Comparison of ENCODE assay signal across 28 cellular contexts in the genomic region with DNA sequence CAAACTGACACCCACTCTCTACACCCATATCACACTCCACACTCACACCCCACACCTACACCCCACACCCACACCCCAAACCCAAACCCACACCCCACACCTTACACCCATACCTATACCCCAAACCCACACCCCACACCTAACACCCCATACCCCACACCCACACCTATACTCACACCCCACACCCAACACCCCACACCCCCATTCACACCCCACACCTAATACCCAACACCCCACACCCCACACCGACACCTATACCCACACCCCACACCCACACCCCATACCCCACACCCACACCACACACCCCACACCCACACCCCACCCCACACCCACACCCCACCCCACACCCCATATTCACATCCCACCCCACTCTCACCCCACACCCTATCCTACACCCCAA.
"Had no signal": no experiment of that assay in that cellular context is flagged by ENCODE, and none has a peak within 500 bp of the region (broad histone marks: within the 10 kb centered on the region; RNA-seq: fewer than 3 reads in every experiment).

No MANE protein-coding gene starts in this region.

- H3K36me3 ChIP-seq: adrenal gland had no signal

- ATAC-seq: activated CD4-positive, alpha-beta T cell treated with anti-CD3 and anti-CD28 coated beads for 36 hours; activated CD8-positive, alpha-beta memory T cell treated with anti-CD3 and anti-CD28 coated beads, Interleukin-2, amount 10 ng/mL, durations not matched to agents 7 days and 5 days; activated naive CD8-positive, alpha-beta T cell treated with anti-CD3 and anti-CD28 coated beads, Interleukin-2, amount 50 U/mL, for 24 hours; body of pancreas; gastroesophageal sphincter had no signal

- H3K27me3 ChIP-seq: adrenal gland, body of pancreas, dorsolateral prefrontal cortex, esophagus squamous epithelium, gastroesophageal sphincter had no signal

- H3K27ac Mint-ChIP-seq: activated CD4-positive, alpha-beta memory T cell treated with anti-CD3 and anti-CD28 coated beads for 36 hours; activated CD4-positive, alpha-beta T cell treated with anti-CD3 and anti-CD28 coated beads for 36 hours; activated CD8-positive, alpha-beta memory T cell treated with anti-CD3 and anti-CD28 coated beads, Interleukin-2, amount 10 ng/mL, durations not matched to agents 7 days and 5 days; activated naive CD4-positive, alpha-beta T cell treated with anti-CD3 and anti-CD28 coated beads for 36 hours; activated naive CD4-positive, alpha-beta T cell treated with anti-CD3 and anti-CD28 coated beads, Interleukin-2, amount 50 U/mL, for 24 hours; activated naive CD8-positive, alpha-beta T cell treated with anti-CD3 and anti-CD28 coated beads for 36 hours; activated naive CD8-positive, alpha-beta T cell treated with anti-CD3 and anti-CD28 coated beads, Interleukin-2, amount 50 U/mL, for 24 hours; dendritic cell treated with granulocyte-macrophage colony-stimulating factor and Interleukin-4, amounts not matched to agents 40 ng/mL and 50 ng/mL, for 4 days had no signal

- H3K9me3 Mint-ChIP-seq: activated CD4-positive, alpha-beta memory T cell treated with anti-CD3 and anti-CD28 coated beads for 36 hours; activated naive CD4-positive, alpha-beta T cell treated with anti-CD3 and anti-CD28 coated beads for 36 hours; activated naive CD4-positive, alpha-beta T cell treated with anti-CD3 and anti-CD28 coated beads, Interleukin-2, amount 50 U/mL, for 24 hours; activated naive CD8-positive, alpha-beta T cell treated with anti-CD3 and anti-CD28 coated beads for 36 hours; activated naive CD8-positive, alpha-beta T cell treated with anti-CD3 and anti-CD28 coated beads, Interleukin-2, amount 50 U/mL, for 24 hours; activated T-helper 1 cell treated with anti-CD3 and anti-CD28 coated beads, Interleukin-12 subunit alpha, Interleukin-12 subunit beta, Interleukin-2, Interleukin-4 antibody, amounts not matched to agents 30 ng/mL and 10 ng/mL and 1 ng/mL, durations not matched to agents 14 hours and 24 hours and 36 hours; activated T-helper 2 cell treated with anti-CD3 and anti-CD28 coated beads, Interferon-gamma antibody, Interleukin-2, Interleukin-4, amounts not matched to agents 10 μg/mL and 5 μg/mL and 100 μg/mL, durations not matched to agents 14 hours and 24 hours and 36 hours; dendritic cell treated with granulocyte-macrophage colony-stimulating factor and Interleukin-4, amounts not matched to agents 40 ng/mL and 50 ng/mL, for 4 days had no signal

- H3K9me3 ChIP-seq: adrenal gland, body of pancreas, esophagus squamous epithelium, gastroesophageal sphincter had no signal

- H3K27me3 Mint-ChIP-seq: activated CD4-positive, alpha-beta memory T cell treated with anti-CD3 and anti-CD28 coated beads for 36 hours; activated CD4-positive, alpha-beta T cell treated with anti-CD3 and anti-CD28 coated beads for 36 hours; activated CD4-positive, alpha-beta T cell treated with anti-CD3 and anti-CD28 coated beads, Interleukin-2, amount 10 ng/mL, durations not matched to agents 24 days and 14 days; activated CD8-positive, alpha-beta memory T cell treated with anti-CD3 and anti-CD28 coated beads, Interleukin-2, amount 10 ng/mL, durations not matched to agents 7 days and 5 days; activated naive CD4-positive, alpha-beta T cell treated with anti-CD3 and anti-CD28 coated beads, Interleukin-2, amount 50 U/mL, for 24 hours; activated naive CD8-positive, alpha-beta T cell treated with anti-CD3 and anti-CD28 coated beads for 36 hours; activated naive CD8-positive, alpha-beta T cell treated with anti-CD3 and anti-CD28 coated beads, Interleukin-2, amount 50 U/mL, for 24 hours; dendritic cell treated with granulocyte-macrophage colony-stimulating factor and Interleukin-4, amounts not matched to agents 40 ng/mL and 50 ng/mL, for 4 days had no signal

- DNase-seq: activated CD4-positive, alpha-beta memory T cell treated with anti-CD3 and anti-CD28 coated beads for 36 hours; activated CD4-positive, alpha-beta T cell treated with anti-CD3 and anti-CD28 coated beads for 36 hours; activated CD4-positive, alpha-beta T cell treated with anti-CD3 and anti-CD28 coated beads, Interleukin-2, amount 10 ng/mL, durations not matched to agents 24 days and 14 days; activated CD4-positive, CD25-positive, alpha-beta regulatory T cell; activated CD4-positive, CD25-positive, alpha-beta regulatory T cell treated with anti-CD3 and anti-CD28 coated beads, Interleukin-2, amount 50 U/mL, for 72 hours; activated CD8-positive, alpha-beta memory T cell treated with anti-CD3 and anti-CD28 coated beads, Interleukin-2, amount 10 ng/mL, durations not matched to agents 7 days and 5 days; activated CD8-positive, alpha-beta memory T cell treated with anti-CD3 and anti-CD28 coated beads, Interleukin-2, amount 50 U/mL, for 4 hours; activated CD8-positive, alpha-beta T cell treated with anti-CD3 and anti-CD28 coated beads, Interleukin-2, amount 10 ng/mL, durations not matched to agents 7 days and 5 days; activated effector memory CD4-positive, alpha-beta T cell treated with anti-CD3 and anti-CD28 coated beads, Interleukin-2, amount 50 U/mL, for 16 hours; activated naive CD4-positive, alpha-beta T cell treated with anti-CD3 and anti-CD28 coated beads for 36 hours; activated naive CD8-positive, alpha-beta T cell treated with anti-CD3 and anti-CD28 coated beads for 36 hours; activated naive CD8-positive, alpha-beta T cell treated with anti-CD3 and anti-CD28 coated beads, Interleukin-2, amount 50 U/mL, for 24 hours; activated T-cell treated with anti-CD3 and anti-CD28 coated beads, Interleukin-2, amount 50 U/mL, for 1 hour; activated T-cell treated with anti-CD3 and anti-CD28 coated beads, Interleukin-2, amount 50 U/mL, for 48 hours; adrenal gland; amygdala; aorta; body of pancreas; central memory CD4-positive, alpha-beta T cell; dorsolateral prefrontal cortex; esophagus squamous epithelium; foreskin melanocyte had no signal

- H3K4me3 ChIP-seq: adrenal gland, body of pancreas, coronary artery, dorsolateral prefrontal cortex, esophagus squamous epithelium, gastroesophageal sphincter had no signal

- H3K27ac ChIP-seq: adrenal gland, body of pancreas, coronary artery, dorsolateral prefrontal cortex, esophagus squamous epithelium, gastroesophageal sphincter had no signal

- H3K4me3 Mint-ChIP-seq: activated CD4-positive, alpha-beta memory T cell treated with anti-CD3 and anti-CD28 coated beads for 36 hours; activated CD4-positive, alpha-beta T cell treated with anti-CD3 and anti-CD28 coated beads for 36 hours; activated CD4-positive, alpha-beta T cell treated with anti-CD3 and anti-CD28 coated beads, Interleukin-2, amount 10 ng/mL, durations not matched to agents 24 days and 14 days; activated CD8-positive, alpha-beta memory T cell treated with anti-CD3 and anti-CD28 coated beads, Interleukin-2, amount 10 ng/mL, durations not matched to agents 7 days and 5 days; activated CD8-positive, alpha-beta T cell treated with anti-CD3 and anti-CD28 coated beads, Interleukin-2, amount 10 ng/mL, durations not matched to agents 7 days and 5 days; activated naive CD4-positive, alpha-beta T cell treated with anti-CD3 and anti-CD28 coated beads for 36 hours; activated naive CD4-positive, alpha-beta T cell treated with anti-CD3 and anti-CD28 coated beads, Interleukin-2, amount 50 U/mL, for 24 hours; activated naive CD8-positive, alpha-beta T cell treated with anti-CD3 and anti-CD28 coated beads for 36 hours; activated naive CD8-positive, alpha-beta T cell treated with anti-CD3 and anti-CD28 coated beads, Interleukin-2, amount 50 U/mL, for 24 hours; activated T-helper 1 cell treated with anti-CD3 and anti-CD28 coated beads, Interleukin-12 subunit alpha, Interleukin-12 subunit beta, Interleukin-2, Interleukin-4 antibody, amounts not matched to agents 30 ng/mL and 10 ng/mL and 1 ng/mL, durations not matched to agents 14 hours and 24 hours and 36 hours; dendritic cell treated with granulocyte-macrophage colony-stimulating factor and Interleukin-4, amounts not matched to agents 40 ng/mL and 50 ng/mL, for 4 days had no signal

- H3K4me1 ChIP-seq: esophagus squamous epithelium had no signal
